Comparison of ENCODE assay signal across 17 cellular contexts in the genomic region with DNA sequence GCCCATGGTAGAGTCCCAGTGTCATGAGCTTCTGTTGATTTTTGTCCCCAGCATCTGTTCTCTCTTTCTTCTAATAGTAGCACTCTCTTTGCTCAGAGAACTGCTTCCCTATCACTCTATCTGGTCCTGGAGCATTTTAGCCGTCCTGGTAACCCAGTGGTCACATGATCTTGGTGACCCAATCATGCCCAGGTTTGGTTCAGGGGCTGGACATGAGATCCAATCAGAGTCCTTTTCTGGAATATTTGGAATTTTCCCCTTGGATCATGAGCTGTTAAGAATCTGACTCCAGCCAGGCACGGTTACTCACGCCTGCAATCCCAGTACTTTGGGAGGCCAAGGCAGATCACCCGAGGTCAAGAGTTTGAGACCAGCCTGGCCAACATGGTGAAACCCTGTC.
DNase-seq lines count a peak whose midpoint lies in the region; ATAC-seq, FAIRE-seq and TF ChIP-seq lines count a peak whose summit lies in the region.
"Had no signal": no experiment of that assay in that cellular context is flagged by ENCODE, and none has a peak within 500 bp of the region (broad histone marks: within the 10 kb centered on the region; RNA-seq: fewer than 3 reads in every experiment).

No MANE protein-coding gene starts in this region.

- intact Hi-C loops in K562 (cut with micrococcal nuclease): no loop called here

- H3K27me3 ChIP-seq in K562 (ENCODE audit: control insufficient read depth in 2 of 2, insufficient read depth in 2 of 2, low read length in 2 of 2) (peaks cover 6 to 24% of the 10 kb centered on the region in 2 experiments; a peak in 4 of 5 replicates), osteoblast (ENCODE audit: insufficient read depth, low read length) (no peaks in the 10 kb centered on the region), smooth muscle cell (ENCODE audit: low read depth) (no peaks in the 10 kb centered on the region)
- H3K27me3 ChIP-seq: BLaER1 treated with 17β-estradiol and CSF1 and Interleukin-3, amounts not matched to agents 10 nM and 100 nM had no signal

- no peak for FAIRE-seq in K562 (lab: Jason Lieb, UNC)
- FAIRE-seq: GM12878 had no signal

- no TSS peak for BruUV-seq in K562 (replicated peaks; lab: Mats Ljungman, UMichigan)

- TF ChIP-seq EP300 in Ishikawa (IDR thresholded peaks at IDR 0.05; ENCODE audit: borderline replicate concordance): no peak
- no peak for TF ChIP-seq EP300 in K562 (IDR thresholded peaks at IDR 0.05; ENCODE audit: low read length)

- no peak for ATAC-seq in K562
- no peak for ATAC-seq in activated T-cell treated with anti-CD3 and anti-CD28 coated beads, Interleukin-2, amount 50 U/mL, for 72 hours (replicated peaks in 1 of 2)
- ATAC-seq in HG03520 (IDR thresholded peaks at IDR 0.05; ENCODE audit: unreplicated experiment): no peak
- ATAC-seq: CD8-positive, alpha-beta T cell; GM12878; HCT116 had no signal

- H3K4me1 ChIP-seq in K562 (replicated peaks in 1 of 2; ENCODE audit: control insufficient read depth in 2 of 2, insufficient read depth in 2 of 2, low read length in 2 of 2): no peaks in the 10 kb centered on the region
- peaks cover 22% of the 10 kb centered on the region for H3K4me1 ChIP-seq in osteoblast (ENCODE audit: insufficient read depth, low read length)
- no peaks in the 10 kb centered on the region for H3K4me1 ChIP-seq in smooth muscle cell (ENCODE audit: low read depth)

- POLR2A ChIA-PET in K562 (lab: Yijun Ruan, JAX): interaction anchor here (0.6 to 1.4 kb wide), 4 partner anchors 9 to 152 kb away, joined by 3 to 6 read pairs (median 4); no protein-coding TSS in a partner anchor

- CTCF ChIA-PET in K562 (lab: Yijun Ruan, JAX; ENCODE audit: low intra/inter-chr PET ratio): no interaction called here

- no peak for TF ChIP-seq RAD21 in Ishikawa (IDR thresholded peaks at IDR 0.05; ENCODE audit: low read depth)
- no peak for TF ChIP-seq RAD21 in K562 (CRISPR knock-in tag; conservative IDR thresholded peaks at IDR 0.05 in 1 of 2, IDR thresholded peaks at IDR 0.05 in 1 of 2)

- no peak overlapping the region for H3K9ac ChIP-seq in K562 (ENCODE audit: insufficient read depth in 1 of 2, low read depth in 2 of 2, low read length in 2 of 2)
- H3K9ac ChIP-seq in smooth muscle cell (ENCODE audit: low read depth): no peak overlapping the region
- H3K9ac ChIP-seq: BLaER1 treated with 17β-estradiol and CSF1 and Interleukin-3, amounts not matched to agents 10 nM and 100 nM had no signal

- 3% methylated on average over 4 of the region's 4 CpGs for WGBS in K562 (ENCODE audit: insufficient coverage, low coverage, missing lambda C conversion rate)
- 81% methylated on average over 4 of the region's 4 CpGs for WGBS in smooth muscle cell (ENCODE audit: low lambda C conversion rate)

- peaks cover 14% of the 10 kb centered on the region for H3F3A ChIP-seq in smooth muscle cell (ENCODE audit: low read depth)

- H3K9me3 ChIP-seq in K562 (replicated peaks; ENCODE audit: control insufficient read depth, insufficient read depth, low read depth, low read length): no peaks in the 10 kb centered on the region
- no peaks in the 10 kb centered on the region for H3K9me3 ChIP-seq in osteoblast (ENCODE audit: low read depth, low read length)
- H3K9me3 ChIP-seq in smooth muscle cell (replicated peaks; ENCODE audit: low read depth): no peaks in the 10 kb centered on the region
- H3K9me3 ChIP-seq: BLaER1 treated with 17β-estradiol and CSF1 and Interleukin-3, amounts not matched to agents 10 nM and 100 nM had no signal

- no peak for DNase-seq in K562 (ENCODE audit: extremely low read depth in 1 of 4, low spot score in 3 of 4)
- DNase-seq in osteoblast (ENCODE audit: insufficient read length, low spot score, missing footprints): no peak
- DNase-seq in smooth muscle cell (lab: John Stamatoyannopoulos, UW; ENCODE audit: unreplicated experiment): no peak
- no peak for DNase-seq in activated CD4-positive, CD25-positive, alpha-beta regulatory T cell treated with anti-CD3 and anti-CD28 coated beads, Interleukin-2, amount 50 U/mL, for 72 hours
- no peak for DNase-seq in activated T-cell treated with anti-CD3 and anti-CD28 coated beads, Interleukin-2, amount 50 U/mL, for 72 hours
- DNase-seq in iPS-NIHi11 (ENCODE audit: low spot score): no peak
- DNase-seq: Calu3; CD8-positive, alpha-beta T cell; DMS79 treated with DMSO at 0.1 percent for 48 hours; GOT3; H7 had no signal

- no peak overlapping the region for H3K4me3 ChIP-seq in K562
- H3K4me3 ChIP-seq in osteoblast (ENCODE audit: insufficient read depth, low read length): no peak overlapping the region
- no peak overlapping the region for H3K4me3 ChIP-seq in smooth muscle cell
- H3K4me3 ChIP-seq: BLaER1 treated with 17β-estradiol and CSF1 and Interleukin-3, amounts not matched to agents 10 nM and 100 nM; GM12878 had no signal

- no peaks in the 10 kb centered on the region for H3K27me3 Mint-ChIP-seq in activated T-cell treated with anti-CD3 and anti-CD28 coated beads, Interleukin-2, amount 50 U/mL, for 72 hours (ENCODE audit: low read depth)
- H3K27me3 Mint-ChIP-seq: B cell had no signal

- in situ Hi-C loops in K562 (cut with MboI): no loop called here

- H3K36me3 ChIP-seq in K562 (ENCODE audit: control insufficient read depth, insufficient read depth, low read length) (no peaks in the 10 kb centered on the region), osteoblast (ENCODE audit: insufficient read depth, low read length) (peaks cover 83% of the 10 kb centered on the region), smooth muscle cell (ENCODE audit: low read depth) (no peaks in the 10 kb centered on the region)

- H3K4me1 Mint-ChIP-seq in activated T-cell treated with anti-CD3 and anti-CD28 coated beads, Interleukin-2, amount 50 U/mL, for 72 hours (ENCODE audit: low read depth): peaks cover 6% of the 10 kb centered on the region

- no peak for TF ChIP-seq POLR2A in K562 (conservative IDR thresholded peaks at IDR 0.05)

- H3K27ac Mint-ChIP-seq in activated T-cell treated with anti-CD3 and anti-CD28 coated beads, Interleukin-2, amount 50 U/mL, for 72 hours: no peak overlapping the region
- H3K27ac Mint-ChIP-seq: B cell; CD8-positive, alpha-beta T cell had no signal

- no peak overlapping the region for H2AFZ ChIP-seq in K562 (ENCODE audit: low read depth, low read length)
- no peak overlapping the region for H2AFZ ChIP-seq in osteoblast (ENCODE audit: low read length)
- no peak overlapping the region for H2AFZ ChIP-seq in smooth muscle cell (ENCODE audit: low read depth)

- no peak overlapping the region for H3K4me3 Mint-ChIP-seq in activated T-cell treated with anti-CD3 and anti-CD28 coated beads, Interleukin-2, amount 50 U/mL, for 72 hours
- H3K4me3 Mint-ChIP-seq: B cell; CD8-positive, alpha-beta T cell had no signal

- H3K9me1 ChIP-seq in K562 (ENCODE audit: control insufficient read depth, insufficient read depth, low read length): no peaks in the 10 kb centered on the region

- no peak for TF ChIP-seq CTCF in K562 (IDR thresholded peaks at IDR 0.05 in 2 of 3, conservative IDR thresholded peaks at IDR 0.05 in 1 of 3; ENCODE audit: insufficient read depth in 2 of 3, low read depth in 1 of 3, low read length in 3 of 3)
- no peak for TF ChIP-seq CTCF in osteoblast (IDR thresholded peaks at IDR 0.05; ENCODE audit: extremely low read depth, low read depth, low read length)
- no peak for TF ChIP-seq CTCF in smooth muscle cell (IDR thresholded peaks at IDR 0.05; ENCODE audit: borderline replicate concordance, insufficient read depth, poor library complexity, severe bottlenecking)

- H3K36me3 Mint-ChIP-seq in activated T-cell treated with anti-CD3 and anti-CD28 coated beads, Interleukin-2, amount 50 U/mL, for 72 hours (ENCODE audit: insufficient read depth in 2 of 2): no peaks in the 10 kb centered on the region
- H3K36me3 Mint-ChIP-seq: CD8-positive, alpha-beta T cell had no signal

- H3K4me2 ChIP-seq in K562 (ENCODE audit: insufficient read depth, low read length): no peak overlapping the region
- no peak overlapping the region for H3K4me2 ChIP-seq in osteoblast (ENCODE audit: insufficient read depth, low read length)
- H3K4me2 ChIP-seq in smooth muscle cell: no peak overlapping the region

- H3K79me2 ChIP-seq in K562 (ENCODE audit: control insufficient read depth, insufficient read depth, low read length) (no peaks in the 10 kb centered on the region), osteoblast (ENCODE audit: insufficient read depth, low read length) (peaks cover 79% of the 10 kb centered on the region), smooth muscle cell (ENCODE audit: low read depth) (peaks cover 30% of the 10 kb centered on the region)

- no peaks in the 10 kb centered on the region for H3K9me3 Mint-ChIP-seq in activated T-cell treated with anti-CD3 and anti-CD28 coated beads, Interleukin-2, amount 50 U/mL, for 72 hours
- H3K9me3 Mint-ChIP-seq: CD8-positive, alpha-beta T cell had no signal

- H4K20me1 ChIP-seq in K562 (replicated peaks; ENCODE audit: control insufficient read depth, insufficient read depth, low read length): 0 out of 2 replicates have a peak, but pooled peaks cover 3% of the 10 kb centered on the region
- peaks cover 4% of the 10 kb centered on the region for H4K20me1 ChIP-seq in osteoblast (ENCODE audit: insufficient read depth, low read length)
- peaks cover 4% of the 10 kb centered on the region for H4K20me1 ChIP-seq in smooth muscle cell (ENCODE audit: low read depth)
- H4K20me1 ChIP-seq: BLaER1 treated with 17β-estradiol and CSF1 and Interleukin-3, amounts not matched to agents 10 nM and 100 nM had no signal

- no peak overlapping the region for H3K27ac ChIP-seq in K562 (ENCODE audit: extremely low read depth, low read depth, low read length)
- peak overlapping the region; percentile 62 for H3K27ac ChIP-seq in osteoblast (ENCODE audit: low read depth, low read length)
- H3K27ac ChIP-seq in smooth muscle cell (ENCODE audit: low read depth): peak overlapping the region; percentile 6
- H3K27ac ChIP-seq: BLaER1 treated with 17β-estradiol and CSF1 and Interleukin-3, amounts not matched to agents 10 nM and 100 nM had no signal

TF ChIP-seq in Ishikawa, 13 proteins besides CTCF, POLR2A, EP300 and RAD21:
- TF ChIP-seq, protein P1, sequence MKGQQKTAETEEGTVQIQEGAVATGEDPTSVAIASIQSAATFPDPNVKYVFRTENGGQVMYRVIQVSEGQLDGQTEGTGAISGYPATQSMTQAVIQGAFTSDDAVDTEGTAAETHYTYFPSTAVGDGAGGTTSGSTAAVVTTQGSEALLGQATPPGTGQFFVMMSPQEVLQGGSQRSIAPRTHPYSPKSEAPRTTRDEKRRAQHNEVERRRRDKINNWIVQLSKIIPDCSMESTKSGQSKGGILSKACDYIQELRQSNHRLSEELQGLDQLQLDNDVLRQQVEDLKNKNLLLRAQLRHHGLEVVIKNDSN (IDR thresholded peaks at IDR 0.05): peak; percentile 58; the same call in 1 of the 2 replicates
- no peak for TF ChIP-seq EGR1 (IDR thresholded peaks at IDR 0.05)

TF ChIP-seq in K562, 482 proteins besides CTCF, POLR2A, EP300 and RAD21 (continues in another document):
- TF ChIP-seq RAD51 (IDR thresholded peaks at IDR 0.05; ENCODE audit: borderline replicate concordance, low read depth): peak; percentile 34; the same call in 1 of the 2 replicates
